In the genomic region with DNA sequence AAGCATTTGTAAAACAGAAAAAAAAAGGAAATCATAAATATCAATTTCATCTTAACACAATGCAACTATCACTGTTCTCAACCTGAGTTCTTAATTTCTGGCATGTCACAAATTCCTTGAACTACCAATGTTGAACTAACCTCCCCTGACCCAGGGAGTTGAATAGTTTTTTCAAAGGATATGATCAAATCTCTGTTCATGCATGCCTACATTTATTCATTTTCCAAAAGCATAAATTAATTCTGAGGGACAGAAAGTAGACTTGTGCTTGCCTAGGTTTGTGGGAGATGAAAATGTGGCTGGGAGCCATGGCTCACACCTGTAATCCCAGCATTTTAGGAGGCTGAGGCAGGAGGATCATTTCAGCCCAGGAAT, we compare ENCODE assay signal across 12 cellular contexts.
A peak's percentile ranks its signal among the peaks of the same experiment; 100 is the strongest.
DNase-seq lines count a peak whose midpoint lies in the region; ATAC-seq, FAIRE-seq and TF ChIP-seq lines count a peak whose summit lies in the region.
"Had no signal": no experiment of that assay in that cellular context is flagged by ENCODE, and none has a peak within 500 bp of the region (broad histone marks: within the 10 kb centered on the region; RNA-seq: fewer than 3 reads in every experiment).

No MANE protein-coding gene starts in this region.

- H3K36me3 ChIP-seq in HUES6 (ENCODE audit: control insufficient read depth, insufficient read depth, low read length) (no peaks in the 10 kb centered on the region), adrenal gland (replicated peaks in 1 of 2) (no peaks in the 10 kb centered on the region), right lobe of liver (no peaks in the 10 kb centered on the region)
- H3K36me3 ChIP-seq: BE2C had no signal

- peaks cover 3% of the 10 kb centered on the region; the same call in 1 of the 2 replicates for H3K9me3 Mint-ChIP-seq in WTC11

- intact Hi-C loops in adrenal gland (cut with DNase I) (no loop called here), right lobe of liver (cut with DNase I) (no loop called here), posterior cingulate gyrus (cut with DNase I) (no loop called here)

- H3K4me3 Mint-ChIP-seq in WTC11: no peak overlapping the region

- no peak for ATAC-seq in right lobe of liver
- no peak for ATAC-seq in WTC11

- POLR2A ChIA-PET in WTC11 (lab: Charles Lee): interaction anchor here (0.7 kb wide), 1 partner anchor 22 kb away, joined by 3 read pairs; no protein-coding TSS in a partner anchor

- peaks cover 36% of the 10 kb centered on the region for H3K4me1 ChIP-seq in HUES6 (ENCODE audit: control insufficient read depth, insufficient read depth, low read length)
- H3K4me1 ChIP-seq in adrenal gland (replicated peaks in 1 of 2): peaks cover 9 to 33% of the 10 kb centered on the region in 2 donors
- H3K4me1 ChIP-seq in right lobe of liver: peaks cover 0 to 37% (median 9%) of the 10 kb centered on the region in 4 donors
- H3K4me1 ChIP-seq: BE2C had no signal

- H3K9ac ChIP-seq in HUES6 (ENCODE audit: low read length): peak overlapping the region; percentile 75

- no peak for TF ChIP-seq POLR2A in adrenal gland (IDR thresholded peaks at IDR 0.05)
- TF ChIP-seq POLR2A in right lobe of liver (IDR thresholded peaks at IDR 0.05): no peak

- H3K9me3 ChIP-seq in HUES6 (ENCODE audit: control insufficient read depth, insufficient read depth, low read depth, low read length): no peaks in the 10 kb centered on the region
- no peaks in the 10 kb centered on the region for H3K9me3 ChIP-seq in adrenal gland (replicated peaks in 1 of 3)
- no peaks in the 10 kb centered on the region for H3K9me3 ChIP-seq in right lobe of liver
- H3K9me3 ChIP-seq: BE2C had no signal

- DNase-seq in adrenal gland (no peak), right lobe of liver (no peak), WTC11 (ENCODE audit: low spot score) (no peak), COLO829 (ENCODE audit: low spot score) (no peak), posterior cingulate gyrus (no peak), iPS-NIHi11 (ENCODE audit: low spot score) (no peak)
- DNase-seq: activated gamma-delta T cell treated with Interleukin-2 at 50 U/mL for 16 hours, BE2C, NCI-H2171 treated with DMSO at 0.1 percent for 48 hours had no signal

- H3K27me3 ChIP-seq in HUES6 (ENCODE audit: control insufficient read depth, insufficient read depth, low read length) (no peaks in the 10 kb centered on the region), adrenal gland (no peaks in the 10 kb centered on the region), right lobe of liver (no peaks in the 10 kb centered on the region)
- H3K27me3 ChIP-seq: BE2C had no signal

- H3K36me3 Mint-ChIP-seq in WTC11: 0 out of 2 replicates have a peak, but pooled peaks cover 3% of the 10 kb centered on the region

- H3K4me1 Mint-ChIP-seq in WTC11: peaks cover 38% of the 10 kb centered on the region

- no peaks in the 10 kb centered on the region for H3K27me3 Mint-ChIP-seq in WTC11 (ENCODE audit: low read depth)

- H3K27ac ChIP-seq in HUES6 (ENCODE audit: low read depth, low read length) (peak overlapping the region; percentile 90; the same call in 1 of the 2 replicates), adrenal gland (peak overlapping the region in 3 of 5 donors; percentile 51 to 96 (median 87)), right lobe of liver (peak overlapping the region in 2 of 3 donors; percentile 86 to 92)

- FAIRE-seq in A204.1 (lab: Jason Lieb, UNC): peak; percentile 98
- FAIRE-seq: islet of Langerhans had no signal

- CTCF ChIA-PET in WTC11 (lab: Charles Lee): interaction anchor here (2.1 to 2.4 kb wide), 2 partner anchors 10 to 40 kb away, joined by 4 to 16 read pairs; no protein-coding TSS in a partner anchor

- no peak for TF ChIP-seq CTCF in adrenal gland (IDR thresholded peaks at IDR 0.05)
- TF ChIP-seq CTCF in right lobe of liver (IDR thresholded peaks at IDR 0.05): no peak
- TF ChIP-seq CTCF in WTC11 (IDR thresholded peaks at IDR 0.05): no peak

- no peak overlapping the region; the same call in 1 of the 2 replicates for H3K27ac Mint-ChIP-seq in WTC11

- H3K4me3 ChIP-seq in HUES6 (ENCODE audit: low read depth, low read length) (no peak overlapping the region), adrenal gland (no peak overlapping the region), right lobe of liver (no peak overlapping the region)

TF ChIP-seq in WTC11, 78 proteins besides CTCF, POLR2A, EP300 and RAD21:
- TF ChIP-seq, protein P1, sequence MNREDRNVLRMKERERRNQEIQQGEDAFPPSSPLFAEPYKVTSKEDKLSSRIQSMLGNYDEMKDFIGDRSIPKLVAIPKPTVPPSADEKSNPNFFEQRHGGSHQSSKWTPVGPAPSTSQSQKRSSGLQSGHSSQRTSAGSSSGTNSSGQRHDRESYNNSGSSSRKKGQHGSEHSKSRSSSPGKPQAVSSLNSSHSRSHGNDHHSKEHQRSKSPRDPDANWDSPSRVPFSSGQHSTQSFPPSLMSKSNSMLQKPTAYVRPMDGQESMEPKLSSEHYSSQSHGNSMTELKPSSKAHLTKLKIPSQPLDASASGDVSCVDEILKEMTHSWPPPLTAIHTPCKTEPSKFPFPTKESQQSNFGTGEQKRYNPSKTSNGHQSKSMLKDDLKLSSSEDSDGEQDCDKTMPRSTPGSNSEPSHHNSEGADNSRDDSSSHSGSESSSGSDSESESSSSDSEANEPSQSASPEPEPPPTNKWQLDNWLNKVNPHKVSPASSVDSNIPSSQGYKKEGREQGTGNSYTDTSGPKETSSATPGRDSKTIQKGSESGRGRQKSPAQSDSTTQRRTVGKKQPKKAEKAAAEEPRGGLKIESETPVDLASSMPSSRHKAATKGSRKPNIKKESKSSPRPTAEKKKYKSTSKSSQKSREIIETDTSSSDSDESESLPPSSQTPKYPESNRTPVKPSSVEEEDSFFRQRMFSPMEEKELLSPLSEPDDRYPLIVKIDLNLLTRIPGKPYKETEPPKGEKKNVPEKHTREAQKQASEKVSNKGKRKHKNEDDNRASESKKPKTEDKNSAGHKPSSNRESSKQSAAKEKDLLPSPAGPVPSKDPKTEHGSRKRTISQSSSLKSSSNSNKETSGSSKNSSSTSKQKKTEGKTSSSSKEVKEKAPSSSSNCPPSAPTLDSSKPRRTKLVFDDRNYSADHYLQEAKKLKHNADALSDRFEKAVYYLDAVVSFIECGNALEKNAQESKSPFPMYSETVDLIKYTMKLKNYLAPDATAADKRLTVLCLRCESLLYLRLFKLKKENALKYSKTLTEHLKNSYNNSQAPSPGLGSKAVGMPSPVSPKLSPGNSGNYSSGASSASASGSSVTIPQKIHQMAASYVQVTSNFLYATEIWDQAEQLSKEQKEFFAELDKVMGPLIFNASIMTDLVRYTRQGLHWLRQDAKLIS (CRISPR knock-in tag; IDR thresholded peaks at IDR 0.05; ENCODE audit: borderline replicate concordance): no peak
- no peak for TF ChIP-seq ELF4 (CRISPR knock-in tag; IDR thresholded peaks at IDR 0.05; ENCODE audit: low read depth)
- TF ChIP-seq GTF2I (CRISPR knock-in tag; conservative IDR thresholded peaks at IDR 0.05): no peak
- TF ChIP-seq TEAD1 (CRISPR knock-in tag; IDR thresholded peaks at IDR 0.05): no peak
